22 cellular contexts compared by ENCODE assay signal in the genomic region with DNA sequence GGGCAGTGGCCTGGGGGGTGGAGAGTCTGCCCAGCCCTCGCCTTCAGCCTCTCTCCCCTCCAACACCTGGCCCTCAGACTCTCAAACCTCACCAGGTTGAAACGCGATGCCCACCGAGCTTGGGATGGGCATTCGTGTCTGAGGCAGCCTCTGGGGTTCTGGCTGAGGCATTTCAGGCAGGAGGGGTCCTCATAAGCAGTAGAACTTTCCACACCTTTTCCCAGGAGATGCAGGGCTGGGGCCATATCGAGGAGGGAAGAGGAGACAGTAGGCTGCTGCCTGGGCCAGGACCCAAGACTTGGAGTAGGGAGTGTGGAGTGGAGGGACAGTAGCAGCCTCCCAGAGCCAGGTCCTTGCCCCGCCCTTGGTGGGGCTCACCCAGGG.
"Had no signal": no experiment of that assay in that cellular context is flagged by ENCODE, and none has a peak within 500 bp of the region (broad histone marks: within the 10 kb centered on the region; RNA-seq: fewer than 3 reads in every experiment).

No MANE protein-coding gene starts in this region.

- H3K4me3 ChIP-seq: ascending aorta, body of pancreas, K562 had no signal

- H3K9me3 ChIP-seq: ascending aorta, body of pancreas had no signal

- H3K27me3 Mint-ChIP-seq: activated naive CD4-positive, alpha-beta T cell treated with anti-CD3 and anti-CD28 coated beads, Interleukin-2, amount 50 U/mL, for 24 hours had no signal

- H3K27me3 ChIP-seq: ascending aorta, body of pancreas had no signal

- H3K4me1 Mint-ChIP-seq: activated naive CD4-positive, alpha-beta T cell treated with anti-CD3 and anti-CD28 coated beads, Interleukin-2, amount 50 U/mL, for 24 hours had no signal

- DNase-seq: activated CD4-positive, CD25-positive, alpha-beta regulatory T cell; activated CD8-positive, alpha-beta memory T cell treated with anti-CD3 and anti-CD28 coated beads, Interleukin-2, amount 50 U/mL, for 48 hours; activated CD8-positive, alpha-beta T cell treated with anti-CD3 and anti-CD28 coated beads, Interleukin-2, amount 10 ng/mL, durations not matched to agents 7 days and 5 days; amniotic stem cell; central memory CD4-positive, alpha-beta T cell; Karpas-422; MM.1S; NCI-H1105 treated with DMSO at 0.1 percent for 48 hours; NCI-H1436 treated with DMSO at 0.1 percent for 48 hours; NCI-H187 treated with DMSO at 0.1 percent for 48 hours; NCI-H2171; NCI-H2227 treated with DMSO at 0.1 percent for 48 hours; NCI-H526; NCI-H774; NK-92 treated with Interleukin-12 subunit alpha and Interleukin-12 subunit beta, amount 100 ng/mL, for 24 hours; OCI-M1; SHP77 treated with DMSO at 0.1 percent for 48 hours had no signal

- H3K4me3 Mint-ChIP-seq: activated CD8-positive, alpha-beta T cell treated with anti-CD3 and anti-CD28 coated beads, Interleukin-2, amount 10 ng/mL, durations not matched to agents 7 days and 5 days; activated naive CD4-positive, alpha-beta T cell treated with anti-CD3 and anti-CD28 coated beads, Interleukin-2, amount 50 U/mL, for 24 hours; T-helper 1 cell treated with Interleukin-12 subunit alpha and Interleukin-12 subunit beta and Interleukin-4 antibody, amounts not matched to agents 30 μg/mL and 1 μg/mL, for 36 hours had no signal

- H3K9me3 Mint-ChIP-seq: activated naive CD4-positive, alpha-beta T cell treated with anti-CD3 and anti-CD28 coated beads, Interleukin-2, amount 50 U/mL, for 24 hours; T-helper 1 cell treated with Interleukin-12 subunit alpha and Interleukin-12 subunit beta and Interleukin-4 antibody, amounts not matched to agents 30 μg/mL and 1 μg/mL, for 36 hours had no signal

- H3K4me1 ChIP-seq: ascending aorta, body of pancreas had no signal

- H3K36me3 ChIP-seq: ascending aorta had no signal

- ATAC-seq: activated CD8-positive, alpha-beta T cell treated with anti-CD3 and anti-CD28 coated beads, Interleukin-2, amount 10 ng/mL, durations not matched to agents 7 days and 5 days; body of pancreas; K562 had no signal

- H3K27ac Mint-ChIP-seq: activated CD8-positive, alpha-beta T cell treated with anti-CD3 and anti-CD28 coated beads, Interleukin-2, amount 10 ng/mL, durations not matched to agents 7 days and 5 days; activated naive CD4-positive, alpha-beta T cell treated with anti-CD3 and anti-CD28 coated beads, Interleukin-2, amount 50 U/mL, for 24 hours; T-helper 1 cell treated with Interleukin-12 subunit alpha and Interleukin-12 subunit beta and Interleukin-4 antibody, amounts not matched to agents 30 μg/mL and 1 μg/mL, for 36 hours had no signal

- H3K27ac ChIP-seq: ascending aorta, body of pancreas had no signal
